8 cellular contexts compared by ENCODE assay signal in genomic region chr11:127345819-127346459, GRCh38.
DNase-seq lines count a peak whose midpoint lies in the region; ATAC-seq and TF ChIP-seq lines count a peak whose summit lies in the region.

No MANE protein-coding gene starts in this region.

- no peaks in the 10 kb centered on the region for H3K36me3 ChIP-seq in spleen

- H3K27me3 ChIP-seq in spleen (replicated peaks in 1 of 7), result no peaks in the 10 kb centered on the region

- DNase-seq in AG08396 (ENCODE audit: low spot score), result peak; percentile 70
- DNase-seq in NCI-H2029 treated with DMSO at 0.1 percent for 48 hours (lab: John Stamatoyannopoulos, UW), result peak; percentile 2
- DNase-seq in activated naive CD4-positive, alpha-beta T cell treated with anti-CD3 and anti-CD28 coated beads, Interleukin-2, amount 10 ng/mL, durations not matched to agents 7 days and 5 days, result peak; percentile 21
- peak; percentile 50 for DNase-seq in hepatic stellate cell (ENCODE audit: low spot score)
- DNase-seq in spleen, result no peak
- DNase-seq in DMS153 (lab: John Stamatoyannopoulos, UW), result no peak

- peaks cover 0 to 14% (median 8%) of the 10 kb centered on the region in 8 donors for H3K9me3 ChIP-seq in spleen

- H3K4me3 Mint-ChIP-seq in activated naive CD4-positive, alpha-beta T cell treated with anti-CD3 and anti-CD28 coated beads, Interleukin-2, amount 10 ng/mL, durations not matched to agents 7 days and 5 days, result no peak overlapping the region

- no peak for TF ChIP-seq POLR2A in spleen (IDR thresholded peaks at IDR 0.05)

- no peaks in the 10 kb centered on the region for H3K4me1 Mint-ChIP-seq in activated naive CD4-positive, alpha-beta T cell treated with anti-CD3 and anti-CD28 coated beads, Interleukin-2, amount 10 ng/mL, durations not matched to agents 7 days and 5 days

- TF ChIP-seq CTCF in GM12873 (IDR thresholded peaks at IDR 0.05; ENCODE audit: insufficient read depth, low read depth, low read length, missing control alignments) (peak; percentile 75), spleen (IDR thresholded peaks at IDR 0.05 in 8 of 11, conservative IDR thresholded peaks at IDR 0.05 in 3 of 11) (peak in 9 of 11 experiments; percentile 5 to 62 (median 46))

- no peaks in the 10 kb centered on the region for H3K4me1 ChIP-seq in spleen

- CTCF ChIA-PET in activated naive CD4-positive, alpha-beta T cell treated with anti-CD3 and anti-CD28 coated beads, Interleukin-2, amount 10 ng/mL, durations not matched to agents 7 days and 5 days (lab: Charles Lee), result interaction anchor here (0.7 to 1.5 kb wide), 3 partner anchors 163 to 906 kb away, joined by 3 read pairs; no protein-coding TSS in a partner anchor

- no peaks in the 10 kb centered on the region for H3K36me3 Mint-ChIP-seq in activated naive CD4-positive, alpha-beta T cell treated with anti-CD3 and anti-CD28 coated beads, Interleukin-2, amount 10 ng/mL, durations not matched to agents 7 days and 5 days

- no peak overlapping the region for H3K27ac ChIP-seq in spleen

- no peak for ATAC-seq in HG03196 (IDR thresholded peaks at IDR 0.05; ENCODE audit: unreplicated experiment)

- intact Hi-C loops in spleen (cut with DNase I; ENCODE audit: low total_unique reads), result loop anchor here (10.0 kb wide), 3 partner anchors 631 to 901 kb away; no protein-coding TSS in a partner anchor

- WGBS in spleen, 5 donors, result 34 to 43% (median 39%) methylated on average over 12 of the region's 12 CpGs

- no peaks in the 10 kb centered on the region for H3K27me3 Mint-ChIP-seq in activated naive CD4-positive, alpha-beta T cell treated with anti-CD3 and anti-CD28 coated beads, Interleukin-2, amount 10 ng/mL, durations not matched to agents 7 days and 5 days

- H3K4me3 ChIP-seq in spleen, result no peak overlapping the region

- H3K27ac Mint-ChIP-seq in activated naive CD4-positive, alpha-beta T cell treated with anti-CD3 and anti-CD28 coated beads, Interleukin-2, amount 10 ng/mL, durations not matched to agents 7 days and 5 days, result no peak overlapping the region

- peaks cover 5% of the 10 kb centered on the region for H3K9me3 Mint-ChIP-seq in activated naive CD4-positive, alpha-beta T cell treated with anti-CD3 and anti-CD28 coated beads, Interleukin-2, amount 10 ng/mL, durations not matched to agents 7 days and 5 days

Comparison
In these comparisons a context has a peak if more than half of its experiments do, and no peak if none do; other contexts are left out.
1. DNase-seq: peak in AG08396 (single experiment), NCI-H2029 treated with DMSO at 0.1 percent for 48 hours (single experiment), activated naive CD4-positive, alpha-beta T cell treated with anti-CD3 and anti-CD28 coated beads, Interleukin-2, amount 10 ng/mL, durations not matched to agents 7 days and 5 days (single experiment) and hepatic stellate cell (single experiment); none in spleen (single experiment) and DMS153 (single experiment).